In genomic region chr21:24014381-24014780, GRCh38 we compare ENCODE assay signal across 23 cellular contexts.
DNase-seq lines count a peak whose midpoint lies in the region; ATAC-seq, FAIRE-seq and TF ChIP-seq lines count a peak whose summit lies in the region.
"Had no signal": no experiment of that assay in that cellular context is flagged by ENCODE, and none has a peak within 500 bp of the region (broad histone marks: within the 10 kb centered on the region; RNA-seq: fewer than 3 reads in every experiment).

No MANE protein-coding gene starts in this region.

- no peaks in the 10 kb centered on the region for H3K79me2 ChIP-seq in KMS-11 (ENCODE audit: insufficient read depth, low read depth)
- H3K79me2 ChIP-seq: parathyroid adenoma had no signal

- peak; percentile 48 for TF ChIP-seq CTCF in C4-2B (conservative IDR thresholded peaks at IDR 0.05)
- peak; percentile 60 for TF ChIP-seq CTCF in KMS-11 (conservative IDR thresholded peaks at IDR 0.05; ENCODE audit: low read depth, low read length)
- TF ChIP-seq CTCF in chondrocyte (IDR thresholded peaks at IDR 0.05): peak; percentile 43
- peak; percentile 29 for TF ChIP-seq CTCF in progenitor cell of endocrine pancreas (IDR thresholded peaks at IDR 0.05; ENCODE audit: unreplicated experiment)

- DNase-seq in chondrocyte (ENCODE audit: low spot score) (no peak), progenitor cell of endocrine pancreas (ENCODE audit: low spot score, unreplicated experiment) (no peak), HTR-8/SVneo (ENCODE audit: insufficient read length, low spot score) (no peak), amygdala (lab: John Stamatoyannopoulos, UW) (no peak)
- DNase-seq: activated CD4-positive, alpha-beta T cell treated with anti-CD3 and anti-CD28 coated beads, Interleukin-2, amount 10 ng/mL, durations not matched to agents 24 days and 14 days; effector memory CD4-positive, alpha-beta T cell; heart left ventricle; KG1; left colon; natural killer cell; NCI-H1048; NCI-H1930; NCI-H82; PC-9; SIG-M5; sigmoid colon had no signal

- H3K27ac ChIP-seq in C4-2B: no peak overlapping the region
- no peak overlapping the region for H3K27ac ChIP-seq in KMS-11
- H3K27ac ChIP-seq: heart left ventricle, parathyroid adenoma, PC-9, sigmoid colon had no signal

- no peak overlapping the region for H3K4me3 Mint-ChIP-seq in chondrocyte (ENCODE audit: unreplicated experiment)
- H3K4me3 Mint-ChIP-seq in progenitor cell of endocrine pancreas (ENCODE audit: low read depth): no peak overlapping the region
- H3K4me3 Mint-ChIP-seq: activated CD4-positive, alpha-beta T cell treated with anti-CD3 and anti-CD28 coated beads, Interleukin-2, amount 10 ng/mL, durations not matched to agents 24 days and 14 days; natural killer cell had no signal

- H3K4me1 Mint-ChIP-seq in chondrocyte (ENCODE audit: low read depth) (no peaks in the 10 kb centered on the region), progenitor cell of endocrine pancreas (ENCODE audit: low read depth) (no peaks in the 10 kb centered on the region)
- H3K4me1 Mint-ChIP-seq: activated CD4-positive, alpha-beta T cell treated with anti-CD3 and anti-CD28 coated beads, Interleukin-2, amount 10 ng/mL, durations not matched to agents 24 days and 14 days; natural killer cell had no signal

- H4K20me1 ChIP-seq in KMS-11 (ENCODE audit: insufficient read depth): no peaks in the 10 kb centered on the region

- H3K9me3 Mint-ChIP-seq in chondrocyte (ENCODE audit: low read depth) (peaks cover 47% of the 10 kb centered on the region), progenitor cell of endocrine pancreas (ENCODE audit: low read depth) (peaks cover 29% of the 10 kb centered on the region)
- H3K9me3 Mint-ChIP-seq: activated CD4-positive, alpha-beta T cell treated with anti-CD3 and anti-CD28 coated beads, Interleukin-2, amount 10 ng/mL, durations not matched to agents 24 days and 14 days had no signal

- H3K4me3 ChIP-seq in KMS-11 (IDR thresholded peaks at IDR 0.05; ENCODE audit: insufficient read depth, low read depth, low read length): no peak overlapping the region
- H3K4me3 ChIP-seq: heart left ventricle, PC-9, sigmoid colon had no signal

- H3K4me2 ChIP-seq in KMS-11: no peak overlapping the region
- H3K4me2 ChIP-seq: PC-9 had no signal

- H3K36me3 Mint-ChIP-seq in chondrocyte (ENCODE audit: low read depth) (no peaks in the 10 kb centered on the region), progenitor cell of endocrine pancreas (ENCODE audit: insufficient read depth) (no peaks in the 10 kb centered on the region)
- H3K36me3 Mint-ChIP-seq: natural killer cell had no signal

- no peaks in the 10 kb centered on the region for H3K27me3 ChIP-seq in KMS-11 (ENCODE audit: insufficient read depth, low read depth)
- H3K27me3 ChIP-seq: heart left ventricle, sigmoid colon had no signal

- H2AFZ ChIP-seq in KMS-11 (ENCODE audit: low read depth): no peak overlapping the region
- H2AFZ ChIP-seq: parathyroid adenoma, PC-9 had no signal

- FAIRE-seq in HTR-8/SVneo (lab: Jason Lieb, UNC): no peak
- FAIRE-seq: GM12892, urothelium cell line had no signal

- no peak overlapping the region for H3K27ac Mint-ChIP-seq in chondrocyte (ENCODE audit: unreplicated experiment)
- no peak overlapping the region for H3K27ac Mint-ChIP-seq in progenitor cell of endocrine pancreas
- H3K27ac Mint-ChIP-seq: activated CD4-positive, alpha-beta T cell treated with anti-CD3 and anti-CD28 coated beads, Interleukin-2, amount 10 ng/mL, durations not matched to agents 24 days and 14 days; activated naive CD4-positive, alpha-beta T cell treated with anti-CD3 and anti-CD28 coated beads, Interleukin-2, amount 50 U/mL, for 72 hours; natural killer cell had no signal

- H3K27me3 Mint-ChIP-seq in chondrocyte (ENCODE audit: low read depth) (no peaks in the 10 kb centered on the region), progenitor cell of endocrine pancreas (no peaks in the 10 kb centered on the region)
- H3K27me3 Mint-ChIP-seq: activated CD4-positive, alpha-beta T cell treated with anti-CD3 and anti-CD28 coated beads, Interleukin-2, amount 10 ng/mL, durations not matched to agents 24 days and 14 days had no signal

- H3K4me1 ChIP-seq in KMS-11 (ENCODE audit: low read depth, poor library complexity, severe bottlenecking): no peaks in the 10 kb centered on the region
- H3K4me1 ChIP-seq: heart left ventricle, parathyroid adenoma, sigmoid colon had no signal

- no peaks in the 10 kb centered on the region for H3K36me3 ChIP-seq in KMS-11 (ENCODE audit: insufficient read depth)
- H3K36me3 ChIP-seq: heart left ventricle, sigmoid colon had no signal

- H3K9ac ChIP-seq in KMS-11: no peak overlapping the region
- H3K9ac ChIP-seq: parathyroid adenoma had no signal

- ATAC-seq in GM19351 (IDR thresholded peaks at IDR 0.05; ENCODE audit: unreplicated experiment): no peak
- ATAC-seq: activated naive CD4-positive, alpha-beta T cell treated with anti-CD3 and anti-CD28 coated beads, Interleukin-2, amount 50 U/mL, for 72 hours; heart left ventricle; left colon; natural killer cell had no signal
